Comparison of ENCODE assay signal across 12 cellular contexts in the genomic region with DNA sequence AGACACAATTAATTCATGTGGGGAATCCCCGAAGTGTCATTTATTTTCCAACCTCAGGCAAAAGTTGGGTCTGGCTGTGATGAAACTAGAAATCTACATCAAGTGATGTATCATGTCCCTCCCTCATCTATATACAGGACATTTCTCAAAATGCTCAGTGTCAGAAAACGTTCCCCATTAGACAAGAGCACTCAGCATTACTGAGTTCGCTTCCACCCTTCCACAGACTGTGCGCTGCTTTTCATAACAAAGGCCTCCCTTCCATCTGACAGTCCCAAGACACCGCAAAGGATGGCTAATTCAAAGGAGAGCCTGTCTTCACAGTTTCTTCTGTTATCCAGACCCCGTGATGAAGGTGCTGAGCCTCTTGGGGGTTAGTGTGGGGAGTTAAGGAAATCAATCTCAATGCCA. TPM values are rescaled to one million over a fixed set of nuclear protein-coding genes. Genes with fewer than 3 reads are reported as not detected.
DNase-seq lines count a peak whose midpoint lies in the region; FAIRE-seq and TF ChIP-seq lines count a peak whose summit lies in the region.
"Had no signal": no experiment of that assay in that cellular context is flagged by ENCODE, and none has a peak within 500 bp of the region (broad histone marks: within the 10 kb centered on the region; RNA-seq: fewer than 3 reads in every experiment).

No MANE protein-coding gene starts in this region.

- H3K4me1 ChIP-seq in MM.1S (ENCODE audit: low read length) (peaks cover 63% of the 10 kb centered on the region), small intestine (ENCODE audit: control insufficient read depth in 2 of 2, insufficient read depth in 1 of 2, low read depth in 1 of 2, low read length in 1 of 2) (peaks cover 3 to 11% of the 10 kb centered on the region in 2 donors)

- no peaks in the 10 kb centered on the region for H3K9me3 ChIP-seq in MM.1S (replicated peaks; ENCODE audit: insufficient read depth, low read length)
- H3K9me3 ChIP-seq in small intestine (ENCODE audit: control insufficient read depth, low read depth): no peaks in the 10 kb centered on the region
- H3K9me3 ChIP-seq: gastroesophageal sphincter had no signal

- peaks cover 11% of the 10 kb centered on the region for H4K20me1 ChIP-seq in MM.1S (ENCODE audit: insufficient read depth, low read length)

- H3K4me3 Mint-ChIP-seq in activated CD4-positive, alpha-beta T cell treated with anti-CD3 and anti-CD28 coated beads, Interleukin-2, amount 10 ng/mL, durations not matched to agents 7 days and 5 days: peak overlapping the region; percentile 72
- H3K4me3 Mint-ChIP-seq in activated T-helper 2 cell treated with anti-CD3 and anti-CD28 coated beads, Interferon-gamma antibody, Interleukin-2, Interleukin-4, amounts not matched to agents 10 μg/mL and 5 μg/mL and 100 μg/mL, durations not matched to agents 14 hours and 24 hours and 36 hours (ENCODE audit: low read depth): peak overlapping the region; percentile 73
- no peak overlapping the region for H3K4me3 Mint-ChIP-seq in Calu3 (ENCODE audit: low read depth, unreplicated experiment)

- CTCF ChIA-PET in activated CD4-positive, alpha-beta T cell treated with anti-CD3 and anti-CD28 coated beads, Interleukin-2, amount 10 ng/mL, durations not matched to agents 7 days and 5 days (lab: Charles Lee): interaction anchor here (0.7 to 6.8 kb wide), 5 partner anchors 9 to 1606 kb away, joined by 3 to 64 read pairs (median 3); no protein-coding TSS in a partner anchor
- CTCF ChIA-PET in Calu3 (lab: Charles Lee): no interaction called here

- no peaks in the 10 kb centered on the region for H3K27me3 Mint-ChIP-seq in activated CD4-positive, alpha-beta T cell treated with anti-CD3 and anti-CD28 coated beads, Interleukin-2, amount 10 ng/mL, durations not matched to agents 7 days and 5 days
- H3K27me3 Mint-ChIP-seq in activated T-helper 2 cell treated with anti-CD3 and anti-CD28 coated beads, Interferon-gamma antibody, Interleukin-2, Interleukin-4, amounts not matched to agents 10 μg/mL and 5 μg/mL and 100 μg/mL, durations not matched to agents 14 hours and 24 hours and 36 hours (ENCODE audit: low read depth): no peaks in the 10 kb centered on the region
- H3K27me3 Mint-ChIP-seq in Calu3 (ENCODE audit: unreplicated experiment): no peaks in the 10 kb centered on the region

- H3K27ac Mint-ChIP-seq in activated CD4-positive, alpha-beta T cell treated with anti-CD3 and anti-CD28 coated beads, Interleukin-2, amount 10 ng/mL, durations not matched to agents 7 days and 5 days: peak overlapping the region; percentile 89
- H3K27ac Mint-ChIP-seq in activated T-helper 2 cell treated with anti-CD3 and anti-CD28 coated beads, Interferon-gamma antibody, Interleukin-2, Interleukin-4, amounts not matched to agents 10 μg/mL and 5 μg/mL and 100 μg/mL, durations not matched to agents 14 hours and 24 hours and 36 hours: peak overlapping the region; percentile 95
- no peak overlapping the region for H3K27ac Mint-ChIP-seq in Calu3 (ENCODE audit: unreplicated experiment)

- FAIRE-seq in small intestine (lab: Jason Lieb, UNC): no peak
- FAIRE-seq: TTC549 had no signal

- peaks cover 88% of the 10 kb centered on the region for H3K4me1 Mint-ChIP-seq in activated CD4-positive, alpha-beta T cell treated with anti-CD3 and anti-CD28 coated beads, Interleukin-2, amount 10 ng/mL, durations not matched to agents 7 days and 5 days
- peaks cover 86% of the 10 kb centered on the region for H3K4me1 Mint-ChIP-seq in activated T-helper 2 cell treated with anti-CD3 and anti-CD28 coated beads, Interferon-gamma antibody, Interleukin-2, Interleukin-4, amounts not matched to agents 10 μg/mL and 5 μg/mL and 100 μg/mL, durations not matched to agents 14 hours and 24 hours and 36 hours (ENCODE audit: low read depth)
- H3K4me1 Mint-ChIP-seq in Calu3 (ENCODE audit: low read depth, unreplicated experiment): peaks cover 23% of the 10 kb centered on the region

- BruUV-seq in Calu3 (replicated peaks; lab: Mats Ljungman, UMichigan): no TSS peak

- H3K36me3 Mint-ChIP-seq in activated CD4-positive, alpha-beta T cell treated with anti-CD3 and anti-CD28 coated beads, Interleukin-2, amount 10 ng/mL, durations not matched to agents 7 days and 5 days (ENCODE audit: low read depth): peaks cover 88% of the 10 kb centered on the region
- peaks cover 87% of the 10 kb centered on the region for H3K36me3 Mint-ChIP-seq in activated T-helper 2 cell treated with anti-CD3 and anti-CD28 coated beads, Interferon-gamma antibody, Interleukin-2, Interleukin-4, amounts not matched to agents 10 μg/mL and 5 μg/mL and 100 μg/mL, durations not matched to agents 14 hours and 24 hours and 36 hours (ENCODE audit: low read depth)
- peaks cover 25% of the 10 kb centered on the region for H3K36me3 Mint-ChIP-seq in Calu3 (ENCODE audit: insufficient read depth, unreplicated experiment)

- H3K27me3 ChIP-seq in MM.1S (replicated peaks; ENCODE audit: insufficient read depth, low read length): no peaks in the 10 kb centered on the region
- H3K27me3 ChIP-seq in small intestine (ENCODE audit: control insufficient read depth in 2 of 2, insufficient read depth in 2 of 2, low read length in 2 of 2): no peaks in the 10 kb centered on the region
- H3K27me3 ChIP-seq: dorsolateral prefrontal cortex, gastroesophageal sphincter had no signal

- H2AFZ ChIP-seq in MM.1S (ENCODE audit: low read length): no peak overlapping the region

- peak overlapping the region; percentile 77 for H3K4me2 ChIP-seq in MM.1S (ENCODE audit: low read depth, low read length)

- POLR2A ChIA-PET in activated CD4-positive, alpha-beta T cell treated with anti-CD3 and anti-CD28 coated beads, Interleukin-2, amount 10 ng/mL, durations not matched to agents 7 days and 5 days (lab: Charles Lee): no interaction called here

- 72 to 88% (median 80%) methylated on average over 6 of the region's 6 CpGs for WGBS in small intestine, 3 donors

- TF ChIP-seq CTCF in MM.1S (IDR thresholded peaks at IDR 0.05; ENCODE audit: low read length) (no peak), Calu3 (IDR thresholded peaks at IDR 0.05; ENCODE audit: unreplicated experiment) (no peak)

- intact Hi-C loops in activated T-helper 2 cell treated with anti-CD3 and anti-CD28 coated beads, Interferon-gamma antibody, Interleukin-2, Interleukin-4, amounts not matched to agents 10 μg/mL and 5 μg/mL and 100 μg/mL, durations not matched to agents 14 hours and 24 hours and 36 hours (cut with micrococcal nuclease): loop anchor here (1.0 to 10.0 kb wide), 3 partner anchors 13 to 455 kb away; partner anchors contain the start of gene TC2N
- intact Hi-C loops in Calu3 (cut with micrococcal nuclease; ENCODE audit: unreplicated experiment): no loop called here

- no peak for DNase-seq in activated CD4-positive, alpha-beta T cell treated with anti-CD3 and anti-CD28 coated beads, Interleukin-2, amount 10 ng/mL, durations not matched to agents 7 days and 5 days
- DNase-seq in activated CD4-positive, alpha-beta T cell treated with anti-CD3 and anti-CD28 coated beads for 48 hours: no peak
- DNase-seq in MM.1S: no peak
- DNase-seq in activated T-helper 2 cell treated with anti-CD3 and anti-CD28 coated beads, Interferon-gamma antibody, Interleukin-2, Interleukin-4, amounts not matched to agents 10 μg/mL and 5 μg/mL and 100 μg/mL, durations not matched to agents 14 hours and 24 hours and 36 hours (ENCODE audit: low spot score): no peak
- no peak for DNase-seq in small intestine
- no peak for DNase-seq in NCI-H345 treated with DMSO at 0.1 percent for 48 hours (lab: John Stamatoyannopoulos, UW; ENCODE audit: unreplicated experiment)
- no peak for DNase-seq in Calu3
- no peak for DNase-seq in EL
- DNase-seq: dorsolateral prefrontal cortex, NCI-H1694 had no signal

- no peaks in the 10 kb centered on the region for H3K9me2 ChIP-seq in MM.1S (replicated peaks; ENCODE audit: insufficient read depth, low read length)

- H3K36me3 ChIP-seq in MM.1S (replicated peaks; ENCODE audit: insufficient read depth, low read length): no peaks in the 10 kb centered on the region
- H3K36me3 ChIP-seq in small intestine (ENCODE audit: control insufficient read depth in 2 of 2, insufficient read depth in 2 of 2, low read length in 2 of 2): no peaks in the 10 kb centered on the region
- H3K36me3 ChIP-seq: gastroesophageal sphincter had no signal

- H3K9me3 Mint-ChIP-seq in activated CD4-positive, alpha-beta T cell treated with anti-CD3 and anti-CD28 coated beads, Interleukin-2, amount 10 ng/mL, durations not matched to agents 7 days and 5 days: no peaks in the 10 kb centered on the region
- H3K9me3 Mint-ChIP-seq in activated T-helper 2 cell treated with anti-CD3 and anti-CD28 coated beads, Interferon-gamma antibody, Interleukin-2, Interleukin-4, amounts not matched to agents 10 μg/mL and 5 μg/mL and 100 μg/mL, durations not matched to agents 14 hours and 24 hours and 36 hours: no peaks in the 10 kb centered on the region
- H3K9me3 Mint-ChIP-seq in Calu3 (ENCODE audit: low read depth, unreplicated experiment): no peaks in the 10 kb centered on the region

- peaks cover 32% of the 10 kb centered on the region for H3F3A ChIP-seq in MM.1S (ENCODE audit: insufficient read depth, low read length)

- H3K4me3 ChIP-seq in MM.1S (ENCODE audit: low read length) (no peak overlapping the region), small intestine (ENCODE audit: low read depth in 1 of 2, low read length in 2 of 2) (no peak overlapping the region)
- H3K4me3 ChIP-seq: dorsolateral prefrontal cortex, gastroesophageal sphincter had no signal

- H3K9ac ChIP-seq in MM.1S (ENCODE audit: low read length): peak overlapping the region; percentile 99

- H3K27ac ChIP-seq in MM.1S (ENCODE audit: low read length) (peak overlapping the region; percentile 100), small intestine (ENCODE audit: low read depth in 1 of 2, low read length in 1 of 2) (peak overlapping the region; percentile 50 to 51)
- H3K27ac ChIP-seq: dorsolateral prefrontal cortex, gastroesophageal sphincter had no signal

- peaks cover 100% of the 10 kb centered on the region for H3K79me2 ChIP-seq in MM.1S (ENCODE audit: low read length)

RNA-seq across cellular contexts. Expression of gene CCDC88C, which starts 7.6 kb away (rescaled TPM):
- total RNA-seq in activated CD4-positive, alpha-beta T cell treated with anti-CD3 and anti-CD28 coated beads, Interleukin-2, amount 10 ng/mL, durations not matched to agents 7 days and 5 days: 100 to 1,000 TPM; 187 to 193 TPM
- total RNA-seq in activated T-helper 2 cell treated with anti-CD3 and anti-CD28 coated beads, Interferon-gamma antibody, Interleukin-2, Interleukin-4, amounts not matched to agents 10 μg/mL and 5 μg/mL and 100 μg/mL, durations not matched to agents 14 hours and 24 hours and 36 hours: 95.3 and 100 TPM in 2 replicates
- polyA plus RNA-seq in small intestine: 10 to 100 TPM; 13.2 to 20.5 (median 16.1) TPM
- 33.2 and 43.9 TPM in 2 replicates for total RNA-seq in Calu3 (2022)
